In the genomic region with DNA sequence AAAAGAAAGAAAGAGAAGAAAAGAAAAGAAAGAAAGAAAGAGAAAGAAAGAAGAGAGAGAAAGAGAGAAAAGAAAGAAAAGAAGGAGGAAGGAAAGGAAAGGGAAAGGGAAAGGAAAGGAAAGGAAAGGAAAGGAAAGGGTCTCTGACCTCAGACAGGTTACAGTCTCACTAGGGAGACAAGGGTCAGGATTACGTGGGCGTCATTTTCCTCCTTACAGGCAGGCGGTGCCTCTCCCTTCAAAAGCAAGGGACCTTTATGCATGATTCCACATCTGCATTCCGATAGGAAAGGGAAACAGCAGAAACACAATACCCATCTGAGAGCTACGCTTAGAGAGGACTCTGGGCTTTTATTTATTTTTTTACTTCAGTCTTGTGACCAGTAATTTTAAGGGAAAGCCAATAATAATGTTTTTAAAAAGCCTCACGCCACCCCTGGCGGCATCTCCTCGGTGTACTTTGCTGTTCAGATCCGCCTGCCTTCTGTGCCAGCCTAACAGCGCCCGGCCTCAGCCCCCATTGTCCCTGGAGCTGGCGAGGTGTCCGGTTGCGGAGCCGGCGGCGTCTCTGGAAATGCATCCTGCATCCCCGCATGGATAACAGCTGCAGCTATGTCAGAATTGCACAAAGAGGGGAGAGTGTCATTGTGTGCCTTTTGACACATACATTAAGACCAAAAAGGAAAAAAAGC, we compare ENCODE assay signal across 8 cellular contexts. TPM values are rescaled to one million over a fixed set of nuclear protein-coding genes. Genes with fewer than 3 reads are reported as not detected.
A peak's percentile ranks its signal among the peaks of the same experiment; 100 is the strongest.
DNase-seq lines count a peak whose midpoint lies in the region; ATAC-seq, FAIRE-seq and TF ChIP-seq lines count a peak whose summit lies in the region.

No MANE protein-coding gene starts in this region.

- peak overlapping the region; percentile 91 for H3K4me3 Mint-ChIP-seq in CD8-positive, alpha-beta T cell
- H3K4me3 Mint-ChIP-seq in dendritic cell treated with granulocyte-macrophage colony-stimulating factor and Interleukin-4, amounts not matched to agents 40 ng/mL and 50 ng/mL, for 4 days = peak overlapping the region; percentile 75

- H3K36me3 Mint-ChIP-seq in CD8-positive, alpha-beta T cell = peaks cover 22% of the 10 kb centered on the region
- H3K36me3 Mint-ChIP-seq in dendritic cell treated with granulocyte-macrophage colony-stimulating factor and Interleukin-4, amounts not matched to agents 40 ng/mL and 50 ng/mL, for 4 days (ENCODE audit: low read depth) = no peaks in the 10 kb centered on the region

- no peak for TF ChIP-seq EP300 in Ishikawa (IDR thresholded peaks at IDR 0.05; ENCODE audit: borderline replicate concordance)

- FAIRE-seq in kidney (lab: Jason Lieb, UNC) = no peak

- no peaks in the 10 kb centered on the region for H3K27me3 ChIP-seq in CD8-positive, alpha-beta T cell (ENCODE audit: insufficient read depth, low read length)
- H3K27me3 ChIP-seq in SJCRH30 = no peaks in the 10 kb centered on the region
- H3K27me3 ChIP-seq in spleen (replicated peaks in 1 of 7) = peaks cover 0 to 7% (median 0%) of the 10 kb centered on the region in 7 donors

- no peaks in the 10 kb centered on the region for H3K9me3 ChIP-seq in CD8-positive, alpha-beta T cell (ENCODE audit: low read length)
- H3K9me3 ChIP-seq in SJCRH30 (replicated peaks) = no peaks in the 10 kb centered on the region
- H3K9me3 ChIP-seq in kidney (ENCODE audit: control insufficient read depth in 1 of 2, low read length in 2 of 2) = no peaks in the 10 kb centered on the region
- H3K9me3 ChIP-seq in spleen = no peaks in the 10 kb centered on the region

- H3K4me1 ChIP-seq in CD8-positive, alpha-beta T cell (ENCODE audit: insufficient read depth, low read length) = peaks cover 20% of the 10 kb centered on the region
- H3K4me1 ChIP-seq in SJCRH30 = no peaks in the 10 kb centered on the region
- peaks cover 20 to 25% of the 10 kb centered on the region in 2 donors for H3K4me1 ChIP-seq in kidney (ENCODE audit: control insufficient read depth in 1 of 2, insufficient read depth in 1 of 2, low read depth in 1 of 2, low read length in 2 of 2)
- peaks cover 15 to 47% (median 30%) of the 10 kb centered on the region in 6 donors for H3K4me1 ChIP-seq in spleen

- peak overlapping the region; percentile 32 to 71 for H3K9ac ChIP-seq in kidney (ENCODE audit: low read length in 2 of 2)

- peaks cover 42% of the 10 kb centered on the region for H3K4me1 Mint-ChIP-seq in CD8-positive, alpha-beta T cell (ENCODE audit: low read depth)
- peaks cover 23% of the 10 kb centered on the region for H3K4me1 Mint-ChIP-seq in dendritic cell treated with granulocyte-macrophage colony-stimulating factor and Interleukin-4, amounts not matched to agents 40 ng/mL and 50 ng/mL, for 4 days (ENCODE audit: low read depth)

- no peak for TF ChIP-seq RAD21 in Ishikawa (IDR thresholded peaks at IDR 0.05; ENCODE audit: low read depth)

- CTCF ChIA-PET in CD8-positive, alpha-beta T cell (lab: Charles Lee) = interaction anchor here (1.0 to 2.3 kb wide), 3 partner anchors 25 to 40 kb away, joined by 3 to 16 read pairs (median 3); no protein-coding TSS in a partner anchor

- POLR2A ChIA-PET in CD8-positive, alpha-beta T cell (lab: Charles Lee) = interaction anchor here (0.7 kb wide), 1 partner anchor 389 kb away, joined by 3 read pairs; no protein-coding TSS in a partner anchor

- 2 to 5% (median 3%) methylated on average over 18 of the region's 18 CpGs for WGBS in spleen, 5 donors

- no peaks in the 10 kb centered on the region for H3K27me3 Mint-ChIP-seq in CD8-positive, alpha-beta T cell (ENCODE audit: low read depth)
- H3K27me3 Mint-ChIP-seq in dendritic cell treated with granulocyte-macrophage colony-stimulating factor and Interleukin-4, amounts not matched to agents 40 ng/mL and 50 ng/mL, for 4 days = peaks cover 67% of the 10 kb centered on the region

- H3K27ac ChIP-seq in CD8-positive, alpha-beta T cell (ENCODE audit: low read depth, low read length) = no peak overlapping the region
- H3K27ac ChIP-seq in SJCRH30 (peak overlapping the region; percentile 47), kidney (ENCODE audit: low read depth in 2 of 2, low read length in 2 of 2) (peak overlapping the region; percentile 76 to 78), spleen (peak overlapping the region in 6 of 8 donors; percentile 38 to 91 (median 88))

- ATAC-seq in CD8-positive, alpha-beta T cell = peak; percentile 15

- TF ChIP-seq CTCF in CD8-positive, alpha-beta T cell (IDR thresholded peaks at IDR 0.05) = no peak
- TF ChIP-seq CTCF in kidney (IDR thresholded peaks at IDR 0.05; ENCODE audit: borderline replicate concordance, extremely low read depth, insufficient read depth) = no peak
- no peak for TF ChIP-seq CTCF in spleen (IDR thresholded peaks at IDR 0.05 in 8 of 11, conservative IDR thresholded peaks at IDR 0.05 in 3 of 11)

- H3K4me3 ChIP-seq in CD8-positive, alpha-beta T cell (ENCODE audit: low read depth, low read length) = peak overlapping the region; percentile 40
- H3K4me3 ChIP-seq in SJCRH30 (peak overlapping the region; percentile 54), kidney (ENCODE audit: low read length in 2 of 2) (peak overlapping the region; percentile 80 to 84), spleen (peak overlapping the region; percentile 47 to 88 (median 70))

- H3K36me3 ChIP-seq in CD8-positive, alpha-beta T cell (ENCODE audit: insufficient read depth, low read length) = peaks cover 4% of the 10 kb centered on the region
- no peaks in the 10 kb centered on the region for H3K36me3 ChIP-seq in SJCRH30
- no peaks in the 10 kb centered on the region for H3K36me3 ChIP-seq in kidney (ENCODE audit: control insufficient read depth in 1 of 2, insufficient read depth in 2 of 2, low read length in 2 of 2)
- peaks cover 0 to 5% (median 0%) of the 10 kb centered on the region in 6 donors for H3K36me3 ChIP-seq in spleen

- peak overlapping the region; percentile 94 for H3K27ac Mint-ChIP-seq in CD8-positive, alpha-beta T cell
- H3K27ac Mint-ChIP-seq in dendritic cell treated with granulocyte-macrophage colony-stimulating factor and Interleukin-4, amounts not matched to agents 40 ng/mL and 50 ng/mL, for 4 days = peak overlapping the region; percentile 22

- no peaks in the 10 kb centered on the region for H3K9me3 Mint-ChIP-seq in CD8-positive, alpha-beta T cell
- no peaks in the 10 kb centered on the region for H3K9me3 Mint-ChIP-seq in dendritic cell treated with granulocyte-macrophage colony-stimulating factor and Interleukin-4, amounts not matched to agents 40 ng/mL and 50 ng/mL, for 4 days

- TF ChIP-seq POLR2A in spleen (IDR thresholded peaks at IDR 0.05) = no peak

- peak in 1 of 7 experiments; percentile 22 for DNase-seq in CD8-positive, alpha-beta T cell
- DNase-seq in SJCRH30 = peak; percentile 82 to 86
- peak; percentile 82 for DNase-seq in kidney
- DNase-seq in spleen = peak; percentile 85
- no peak for DNase-seq in A172 (ENCODE audit: low spot score)
- no peak for DNase-seq in activated CD8-positive, alpha-beta memory T cell treated with anti-CD3 and anti-CD28 coated beads for 24 hours

- intact Hi-C loops in CD8-positive, alpha-beta T cell (cut with DNase I, micrococcal nuclease) = loop anchor here (1.0 to 10.0 kb wide), 3 partner anchors 40 to 530 kb away; a partner anchor contains a TSS
- intact Hi-C loops in dendritic cell treated with granulocyte-macrophage colony-stimulating factor and Interleukin-4, amounts not matched to agents 40 ng/mL and 50 ng/mL, for 4 days (cut with micrococcal nuclease) = no loop called here
- intact Hi-C loops in kidney (cut with DNase I) (no loop called here), spleen (cut with DNase I; ENCODE audit: low total_unique reads) (no loop called here)

TF ChIP-seq in Ishikawa, 13 proteins besides CTCF, POLR2A, EP300 and RAD21:
- TF ChIP-seq, protein P1, sequence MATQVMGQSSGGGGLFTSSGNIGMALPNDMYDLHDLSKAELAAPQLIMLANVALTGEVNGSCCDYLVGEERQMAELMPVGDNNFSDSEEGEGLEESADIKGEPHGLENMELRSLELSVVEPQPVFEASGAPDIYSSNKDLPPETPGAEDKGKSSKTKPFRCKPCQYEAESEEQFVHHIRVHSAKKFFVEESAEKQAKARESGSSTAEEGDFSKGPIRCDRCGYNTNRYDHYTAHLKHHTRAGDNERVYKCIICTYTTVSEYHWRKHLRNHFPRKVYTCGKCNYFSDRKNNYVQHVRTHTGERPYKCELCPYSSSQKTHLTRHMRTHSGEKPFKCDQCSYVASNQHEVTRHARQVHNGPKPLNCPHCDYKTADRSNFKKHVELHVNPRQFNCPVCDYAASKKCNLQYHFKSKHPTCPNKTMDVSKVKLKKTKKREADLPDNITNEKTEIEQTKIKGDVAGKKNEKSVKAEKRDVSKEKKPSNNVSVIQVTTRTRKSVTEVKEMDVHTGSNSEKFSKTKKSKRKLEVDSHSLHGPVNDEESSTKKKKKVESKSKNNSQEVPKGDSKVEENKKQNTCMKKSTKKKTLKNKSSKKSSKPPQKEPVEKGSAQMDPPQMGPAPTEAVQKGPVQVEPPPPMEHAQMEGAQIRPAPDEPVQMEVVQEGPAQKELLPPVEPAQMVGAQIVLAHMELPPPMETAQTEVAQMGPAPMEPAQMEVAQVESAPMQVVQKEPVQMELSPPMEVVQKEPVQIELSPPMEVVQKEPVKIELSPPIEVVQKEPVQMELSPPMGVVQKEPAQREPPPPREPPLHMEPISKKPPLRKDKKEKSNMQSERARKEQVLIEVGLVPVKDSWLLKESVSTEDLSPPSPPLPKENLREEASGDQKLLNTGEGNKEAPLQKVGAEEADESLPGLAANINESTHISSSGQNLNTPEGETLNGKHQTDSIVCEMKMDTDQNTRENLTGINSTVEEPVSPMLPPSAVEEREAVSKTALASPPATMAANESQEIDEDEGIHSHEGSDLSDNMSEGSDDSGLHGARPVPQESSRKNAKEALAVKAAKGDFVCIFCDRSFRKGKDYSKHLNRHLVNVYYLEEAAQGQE (IDR thresholded peaks at IDR 0.05; ENCODE audit: low read depth) = no peak
- TF ChIP-seq, protein P2, sequence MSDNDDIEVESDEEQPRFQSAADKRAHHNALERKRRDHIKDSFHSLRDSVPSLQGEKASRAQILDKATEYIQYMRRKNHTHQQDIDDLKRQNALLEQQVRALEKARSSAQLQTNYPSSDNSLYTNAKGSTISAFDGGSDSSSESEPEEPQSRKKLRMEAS (IDR thresholded peaks at IDR 0.05) = peak; percentile 17; the same call in 1 of the 2 replicates
- TF ChIP-seq CREB1 (IDR thresholded peaks at IDR 0.05; ENCODE audit: low read depth) = no peak
- TF ChIP-seq EGR1 (IDR thresholded peaks at IDR 0.05) = peak; percentile 81
- TF ChIP-seq NFIC (IDR thresholded peaks at IDR 0.05) = no peak
- TF ChIP-seq CEBPB (IDR thresholded peaks at IDR 0.05) = no peak
- TF ChIP-seq FOXM1 (IDR thresholded peaks at IDR 0.05; ENCODE audit: borderline replicate concordance, low read depth) = no peak
- TF ChIP-seq ZBTB7A (IDR thresholded peaks at IDR 0.05; ENCODE audit: low read depth) = no peak
TF ChIP-seq in Ishikawa: peak in this region for 2.

RNA-seq across cellular contexts. Expression of a gene that starts 0.9 kb away (rescaled TPM):
- 100 to 1,000 TPM; 258 to 277 TPM for total RNA-seq in CD8-positive, alpha-beta T cell
- 6.5 and 9.8 TPM in 2 replicates for total RNA-seq in SJCRH30 (2014; rRNA removed; shearing (Covaris generic))
- total RNA-seq in kidney = 87.8 TPM
- polyA plus RNA-seq in kidney (ENCODE audit: insufficient read depth, low read depth, low replicate concordance) = 39.4 TPM
- 10 to 100 TPM; 40.3 to 65.2 (median 48.0) TPM for total RNA-seq in spleen
- 10 to 100 TPM; 42.2 to 65.9 (median 65.1) TPM for polyA plus RNA-seq in spleen
- total RNA-seq in A172 (2014; rRNA removed; shearing (Covaris generic)) = 19.1 and 22.4 TPM in 2 replicates

Comparison
In these comparisons a context has a peak if more than half of its experiments do, and no peak if none do; other contexts are left out.
1. DNase-seq: peak in SJCRH30 (2 of 2), kidney (single experiment) and spleen (single experiment); none in A172 (single experiment) and activated CD8-positive, alpha-beta memory T cell treated with anti-CD3 and anti-CD28 coated beads for 24 hours (single experiment).
2. intact Hi-C loops: an anchor here in CD8-positive, alpha-beta T cell (1.0 to 10.0 kb wide); none called in dendritic cell treated with granulocyte-macrophage colony-stimulating factor and Interleukin-4, amounts not matched to agents 40 ng/mL and 50 ng/mL, for 4 days, kidney and spleen.
3. Peak in every context shown above with its lines, with median percentiles within 50 percentile points of each other: H3K4me3 ChIP-seq.